Comparison of ENCODE assay signal across 28 cellular contexts in the genomic region with DNA sequence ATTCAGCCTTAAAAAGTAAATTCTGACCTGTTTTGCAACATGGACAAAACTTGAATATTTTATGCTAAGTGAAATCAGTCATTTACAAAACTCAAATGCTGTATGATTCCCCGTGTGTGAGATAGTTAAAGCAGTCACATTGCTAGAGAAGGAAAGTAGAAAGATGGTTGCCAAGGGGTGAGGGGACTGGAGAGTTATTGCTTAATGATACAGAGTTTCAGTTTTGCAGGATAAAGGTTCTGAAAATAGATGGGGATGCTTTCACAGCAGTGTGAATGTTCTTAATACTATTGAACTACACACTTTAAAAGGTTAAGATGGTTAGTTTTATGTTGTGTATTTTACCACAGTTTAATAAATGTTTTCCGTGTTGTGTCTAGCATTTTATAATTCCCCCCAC.
DNase-seq lines count a peak whose midpoint lies in the region; ATAC-seq, FAIRE-seq and TF ChIP-seq lines count a peak whose summit lies in the region.
"Had no signal": no experiment of that assay in that cellular context is flagged by ENCODE, and none has a peak within 500 bp of the region (broad histone marks: within the 10 kb centered on the region; RNA-seq: fewer than 3 reads in every experiment).

No MANE protein-coding gene starts in this region.

- TF ChIP-seq CTCF in D721Med (IDR thresholded peaks at IDR 0.05; ENCODE audit: insufficient read depth, missing control alignments): no peak

- ATAC-seq in GM21717 (IDR thresholded peaks at IDR 0.05; ENCODE audit: unreplicated experiment) (peak; percentile 46), HG03103 (IDR thresholded peaks at IDR 0.05; ENCODE audit: low read depth, unreplicated experiment) (peak; percentile 38), HG03280 (IDR thresholded peaks at IDR 0.05; ENCODE audit: unreplicated experiment) (no peak)
- ATAC-seq: activated CD4-positive, CD25-positive, alpha-beta regulatory T cell treated with anti-CD3 and anti-CD28 coated beads, Interleukin-2, amount 50 U/mL, for 24 hours; mucosa of descending colon had no signal

- FAIRE-seq in D721Med (lab: Jason Lieb, UNC) (peak; percentile 71), GM19239 (lab: Jason Lieb, UNC) (peak; percentile 84)
- FAIRE-seq: keratinocyte, small intestine had no signal

- DNase-seq in D721Med (ENCODE audit: insufficient read length, low spot score): no peak
- DNase-seq in GM19239 (ENCODE audit: insufficient read length, low spot score): no peak
- DNase-seq in HuH-7 (ENCODE audit: low spot score): no peak
- no peak for DNase-seq in NCI-H2081 (lab: John Stamatoyannopoulos, UW)
- no peak for DNase-seq in middle frontal gyrus (ENCODE audit: extremely low spot score, low spot score)
- DNase-seq: activated CD4-positive, alpha-beta memory T cell treated with anti-CD3 and anti-CD28 coated beads for 36 hours; activated effector memory CD4-positive, alpha-beta T cell treated with Interleukin-2 at 50 U/mL for 16 hours; activated naive CD8-positive, alpha-beta T cell treated with anti-CD3 and anti-CD28 coated beads, Interleukin-2, amount 10 ng/mL, durations not matched to agents 7 days and 5 days; CD4-positive, CD25-positive, alpha-beta regulatory T cell; DMS 273 treated with DMSO at 0.1 percent for 48 hours; dorsolateral prefrontal cortex; Karpas-422; mucosa of descending colon; NCI-H1694; NCI-H2171 treated with DMSO at 0.1 percent for 48 hours; NCI-H526 treated with DMSO at 0.1 percent for 48 hours; nephron progenitor cell; ovary; retina; small intestine; stimulated activated CD4-positive, alpha-beta T cell treated with anti-CD3 and anti-CD28 coated beads, Interleukin-2, amount 100 ng/mL, for 24 hours; T-helper 1 cell; upper lobe of left lung had no signal
